8 cellular contexts compared by ENCODE assay signal in genomic region chr11:64864473-64865285, GRCh38. TPM values are rescaled to one million over a fixed set of nuclear protein-coding genes. Genes with fewer than 3 reads are reported as not detected.
DNase-seq lines count a peak whose midpoint lies in the region; ATAC-seq and TF ChIP-seq lines count a peak whose summit lies in the region.

No MANE protein-coding gene starts in this region.

- peak overlapping the region; percentile 95 for H3K27ac ChIP-seq in rectal smooth muscle tissue (ENCODE audit: low read depth, low read length)

- no peak for TF ChIP-seq CTCF in GM12864 (IDR thresholded peaks at IDR 0.05; ENCODE audit: low read depth, low read length, missing control alignments)

- DNase-seq in GM12864 (ENCODE audit: low read depth) (no peak), fibroblast of the conjunctiva (ENCODE audit: low read depth) (peak; percentile 85), COLO668 (lab: John Stamatoyannopoulos, UW; ENCODE audit: unreplicated experiment) (no peak), inferior parietal cortex (ENCODE audit: extremely low spot score) (no peak), SK-N-DZ (ENCODE audit: low spot score) (no peak)
- peak; percentile 87 for DNase-seq in activated CD8-positive, alpha-beta memory T cell treated with anti-CD3 and anti-CD28 coated beads, Interleukin-2, amount 50 U/mL, for 48 hours

- peak overlapping the region; percentile 8 for H3K9ac ChIP-seq in rectal smooth muscle tissue (ENCODE audit: low read length)

- H3K27me3 ChIP-seq in rectal smooth muscle tissue (ENCODE audit: control insufficient read depth, insufficient read depth, low read length) = no peaks in the 10 kb centered on the region

- peaks cover 52% of the 10 kb centered on the region for H3K4me1 ChIP-seq in rectal smooth muscle tissue (ENCODE audit: control insufficient read depth, insufficient read depth, low read length)

- peaks cover 3% of the 10 kb centered on the region for H3K36me3 ChIP-seq in rectal smooth muscle tissue (ENCODE audit: control insufficient read depth, insufficient read depth, low read length)

- peak; percentile 19 for ATAC-seq in HG02973 (IDR thresholded peaks at IDR 0.05; ENCODE audit: unreplicated experiment)

- peak overlapping the region; percentile 28 for H3K4me3 ChIP-seq in GM12864 (ENCODE audit: low read depth, low read length)
- peak overlapping the region; percentile 54 for H3K4me3 ChIP-seq in rectal smooth muscle tissue (ENCODE audit: low read length)

RNA-seq across cellular contexts. Expression of gene EHD1, which starts 13.7 kb away (rescaled TPM):
- polyA plus RNA-seq in SK-N-DZ (2014; cell fraction: cytosol; rRNA removed) = 28.2 TPM in 2 replicates
- polyA plus RNA-seq in SK-N-DZ (2014; cell fraction: nucleus; rRNA removed) = 8.5 and 14.2 TPM in 2 replicates

RNA-seq across cellular contexts. Expression of gene CDC42BPG, which starts 20.2 kb away (rescaled TPM):
- 0.17 and 0.73 TPM in 2 replicates for polyA plus RNA-seq in SK-N-DZ (2014; cell fraction: cytosol; rRNA removed)
- polyA plus RNA-seq in SK-N-DZ (2014; cell fraction: nucleus; rRNA removed) = 1.4 and 1.8 TPM in 2 replicates

RNA-seq across cellular contexts. Expression of gene ATG2A, which starts 52.3 kb away (rescaled TPM):
- 5.0 and 5.6 TPM in 2 replicates for polyA plus RNA-seq in SK-N-DZ (2014; cell fraction: cytosol; rRNA removed)
- polyA plus RNA-seq in SK-N-DZ (2014; cell fraction: nucleus; rRNA removed) = 18.2 and 29.8 TPM in 2 replicates

RNA-seq across cellular contexts. Expression of gene MEN1, which starts 54.3 kb away (rescaled TPM):
- polyA plus RNA-seq in SK-N-DZ (2014; cell fraction: cytosol; rRNA removed) = 21.2 and 26.8 TPM in 2 replicates
- 40.7 and 64.0 TPM in 2 replicates for polyA plus RNA-seq in SK-N-DZ (2014; cell fraction: nucleus; rRNA removed)

RNA-seq across cellular contexts. Expression of gene PPP2R5B, which starts 59.8 kb away (rescaled TPM):
- polyA plus RNA-seq in SK-N-DZ (2014; cell fraction: cytosol; rRNA removed) = 4.8 and 5.5 TPM in 2 replicates
- 10.7 and 18.2 TPM in 2 replicates for polyA plus RNA-seq in SK-N-DZ (2014; cell fraction: nucleus; rRNA removed)

Comparison
In these comparisons a context has a peak if more than half of its experiments do, and no peak if none do; other contexts are left out.
1. DNase-seq: peak in activated CD8-positive, alpha-beta memory T cell treated with anti-CD3 and anti-CD28 coated beads, Interleukin-2, amount 50 U/mL, for 48 hours (single experiment) and fibroblast of the conjunctiva (single experiment); none in GM12864 (single experiment), COLO668 (single experiment), inferior parietal cortex (single experiment) and SK-N-DZ (single experiment).